Comparison of ENCODE assay signal across 21 cellular contexts in genomic region chr11:120462825-120463224, GRCh38. TPM values are rescaled to one million over a fixed set of nuclear protein-coding genes. Genes with fewer than 3 reads are reported as not detected.
DNase-seq lines count a peak whose midpoint lies in the region; ATAC-seq and TF ChIP-seq lines count a peak whose summit lies in the region.
"Had no signal": no experiment of that assay in that cellular context is flagged by ENCODE, and none has a peak within 500 bp of the region (broad histone marks: within the 10 kb centered on the region; RNA-seq: fewer than 3 reads in every experiment).

No MANE protein-coding gene starts in this region.

- DNase-seq in DMS53 (lab: John Stamatoyannopoulos, UW), result peak; percentile 37
- DNase-seq in DMS53 treated with DMSO at 0.1 percent for 48 hours (lab: John Stamatoyannopoulos, UW; ENCODE audit: unreplicated experiment), result no peak
- DNase-seq in adipocyte (ENCODE audit: low read depth), result peak; percentile 17
- peak; percentile 25 for DNase-seq in iris pigment epithelial cell (ENCODE audit: low read depth)
- no peak for DNase-seq in PC-9
- DNase-seq in C1 segment of cervical spinal cord (lab: John Stamatoyannopoulos, UW), result no peak
- DNase-seq: AML-193; BE2C; Calu3; CD4-positive, alpha-beta memory T cell; COR-L47; DMS79; EL; GDM1; GM23248; H7; HCEC 1CT had no signal

- H3K27me3 ChIP-seq in adipocyte (replicated peaks; ENCODE audit: control insufficient read depth, insufficient read depth, low read length) (no peaks in the 10 kb centered on the region), PC-9 (ENCODE audit: insufficient read depth, low read depth) (no peaks in the 10 kb centered on the region)
- H3K27me3 ChIP-seq: BE2C; BLaER1 treated with 17β-estradiol and CSF1 and Interleukin-3, amounts not matched to agents 10 nM and 100 nM had no signal

- POLR2A ChIA-PET in PC-9 (lab: Charles Lee; ENCODE audit: unreplicated experiment), result no interaction called here

- H3F3A ChIP-seq in PC-9 (ENCODE audit: insufficient read depth, low read depth), result no peaks in the 10 kb centered on the region; the same call in 1 of the 2 replicates

- no peaks in the 10 kb centered on the region for H3K79me2 ChIP-seq in PC-9 (ENCODE audit: low read depth)

- no peak overlapping the region for H2AFZ ChIP-seq in PC-9
- H2AFZ ChIP-seq: GM23248 had no signal

- H3K36me3 ChIP-seq in adipocyte (ENCODE audit: control insufficient read depth, insufficient read depth, low read length, severe bottlenecking), result peaks cover 89% of the 10 kb centered on the region
- H3K36me3 ChIP-seq in PC-9 (ENCODE audit: low read depth), result peaks cover 44% of the 10 kb centered on the region

- intact Hi-C loops in PC-9 (cut with micrococcal nuclease; ENCODE audit: unreplicated experiment), result no loop called here

- H3K4me1 ChIP-seq in adipocyte (ENCODE audit: control insufficient read depth, insufficient read depth, low read length) (no peaks in the 10 kb centered on the region), PC-9 (replicated peaks; ENCODE audit: insufficient read depth) (no peaks in the 10 kb centered on the region)
- H3K4me1 ChIP-seq: BE2C had no signal

- H3K9me2 ChIP-seq in PC-9 (ENCODE audit: insufficient read depth), result no peaks in the 10 kb centered on the region

- H3K4me3 ChIP-seq in adipocyte (ENCODE audit: low read length) (no peak overlapping the region), PC-9 (no peak overlapping the region)
- H3K4me3 ChIP-seq: BLaER1 treated with 17β-estradiol and CSF1 and Interleukin-3, amounts not matched to agents 10 nM and 100 nM; GM12878; GM23248 had no signal

- no peak overlapping the region for H3K9ac ChIP-seq in adipocyte (ENCODE audit: low read length)
- H3K9ac ChIP-seq: BLaER1 treated with 17β-estradiol and CSF1 and Interleukin-3, amounts not matched to agents 10 nM and 100 nM; GM23248 had no signal

- TF ChIP-seq CTCF in PC-9 (conservative IDR thresholded peaks at IDR 0.05), result no peak

- no peaks in the 10 kb centered on the region for H4K20me1 ChIP-seq in PC-9 (ENCODE audit: insufficient read depth)
- H4K20me1 ChIP-seq: BLaER1 treated with 17β-estradiol and CSF1 and Interleukin-3, amounts not matched to agents 10 nM and 100 nM had no signal

- H3K27ac ChIP-seq in PC-9, result no peak overlapping the region
- H3K27ac ChIP-seq: 22Rv1; BLaER1 treated with 17β-estradiol and CSF1 and Interleukin-3, amounts not matched to agents 10 nM and 100 nM; GM23248 had no signal

- ATAC-seq in HG03135 (IDR thresholded peaks at IDR 0.05; ENCODE audit: unreplicated experiment), result no peak
- ATAC-seq: GM12878 had no signal

- no TSS peak for BruUV-seq in PC-9 (replicated peaks; lab: Mats Ljungman, UMichigan)

- H3K9me3 ChIP-seq in adipocyte (ENCODE audit: control insufficient read depth, low read length), result no peaks in the 10 kb centered on the region
- no peaks in the 10 kb centered on the region for H3K9me3 ChIP-seq in PC-9 (ENCODE audit: insufficient read depth, low read depth)
- H3K9me3 ChIP-seq: BE2C; BLaER1 treated with 17β-estradiol and CSF1 and Interleukin-3, amounts not matched to agents 10 nM and 100 nM had no signal

- H3K4me2 ChIP-seq in PC-9, result no peak overlapping the region
- H3K4me2 ChIP-seq: BLaER1 treated with 17β-estradiol and CSF1 and Interleukin-3, amounts not matched to agents 10 nM and 100 nM had no signal

- CTCF ChIA-PET in PC-9 (lab: Charles Lee), result no interaction called here

RNA-seq across cellular contexts. Expression of gene GRIK4, which starts 48.7 kb away (rescaled TPM):
- total RNA-seq in PC-9 (2021), result not detected in 2 replicates
- total RNA-seq: Calu3; CD4-positive, alpha-beta memory T cell; GM23248 had no signal

Comparison
In these comparisons a context has a peak if more than half of its experiments do, and no peak if none do; other contexts are left out.
1. DNase-seq: peak in DMS53 (single experiment), adipocyte (single experiment) and iris pigment epithelial cell (single experiment); none in DMS53 treated with DMSO at 0.1 percent for 48 hours (single experiment), PC-9 (0 of 2) and C1 segment of cervical spinal cord (0 of 14).